In the genomic region with DNA sequence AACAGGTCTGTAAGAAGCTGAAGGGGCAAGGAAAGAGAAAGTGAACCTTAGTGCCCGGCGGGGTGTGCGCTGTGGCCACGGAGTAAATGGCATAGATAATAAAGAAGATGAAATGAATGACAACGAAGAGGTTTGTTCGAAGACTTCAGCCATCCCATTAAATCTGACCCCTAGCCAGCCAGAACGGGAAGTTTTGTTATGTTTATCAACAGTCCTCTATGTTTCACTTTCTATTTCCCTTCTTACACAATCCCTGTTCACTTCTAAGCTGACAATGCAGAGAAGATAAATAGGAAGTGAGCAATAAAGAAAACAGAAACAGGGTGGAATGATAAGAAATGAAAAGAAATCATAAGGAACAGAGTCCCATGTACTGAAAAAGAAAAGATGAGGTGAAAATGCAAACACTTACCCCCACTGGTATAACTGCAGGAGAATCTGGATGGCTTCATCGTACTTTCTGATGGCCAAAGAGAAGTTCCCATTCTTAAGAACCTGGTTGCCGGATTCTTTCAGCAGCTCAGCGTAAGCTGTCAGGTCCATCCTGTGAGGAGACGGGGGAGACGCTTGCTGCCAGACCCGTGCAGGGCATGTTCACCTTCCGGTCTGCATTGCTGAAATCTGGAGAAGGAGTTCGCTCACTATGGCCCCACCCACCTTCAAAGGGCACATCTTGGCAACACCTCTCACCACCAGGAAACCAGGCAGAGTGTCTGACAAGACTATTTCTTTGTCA, we compare ENCODE assay signal across 8 cellular contexts. TPM values are rescaled to one million over a fixed set of nuclear protein-coding genes. Genes with fewer than 3 reads are reported as not detected.
A peak's percentile ranks its signal among the peaks of the same experiment; 100 is the strongest.
DNase-seq lines count a peak whose midpoint lies in the region; ATAC-seq, FAIRE-seq and TF ChIP-seq lines count a peak whose summit lies in the region.

No MANE protein-coding gene starts in this region.

- H3K27me3 Mint-ChIP-seq in IgD-negative memory B cell, result no peaks in the 10 kb centered on the region
- H3K27me3 Mint-ChIP-seq in activated B cell treated with CpG ODN at 0.5 μM for 24 hours, result no peaks in the 10 kb centered on the region

- H3K4me1 ChIP-seq in right lobe of liver, result peaks cover 0 to 21% (median 2%) of the 10 kb centered on the region in 4 donors

- no peaks in the 10 kb centered on the region for H3K9me3 Mint-ChIP-seq in IgD-negative memory B cell
- H3K9me3 Mint-ChIP-seq in activated B cell treated with CpG ODN at 0.5 μM for 24 hours, result no peaks in the 10 kb centered on the region

- DNase-seq in activated B cell treated with CpG ODN at 0.5 μM for 24 hours, result no peak
- DNase-seq in bronchial epithelial cell (ENCODE audit: low read depth), result peak; percentile 70
- peak; percentile 53 to 76 (median 75) for DNase-seq in right lobe of liver
- peak; percentile 28 to 31 for DNase-seq in stimulated activated CD8-positive, alpha-beta memory T cell treated with anti-CD3 and anti-CD28 coated beads, Interleukin-2, amount 100 ng/mL, for 48 hours (ENCODE audit: low read depth in 2 of 2)
- no peak for DNase-seq in NCI-H526 (lab: John Stamatoyannopoulos, UW)
- no peak for DNase-seq in NCI-H510A (lab: John Stamatoyannopoulos, UW)

- H3K4me3 ChIP-seq in bronchial epithelial cell (ENCODE audit: low read depth, low read length) (peak overlapping the region; percentile 21), right lobe of liver (peak overlapping the region; percentile 44 to 67 (median 65))

- H3K27me3 ChIP-seq in bronchial epithelial cell (ENCODE audit: control insufficient read depth, insufficient read depth, low read length) (no peaks in the 10 kb centered on the region), right lobe of liver (no peaks in the 10 kb centered on the region)

- WGBS in right lobe of liver (ENCODE audit: insufficient coverage, low coverage, low lambda C conversion rate, missing lambda C conversion rate), result under 1% methylated on average over 15 of the region's 15 CpGs

- no peak for TF ChIP-seq POLR2A in right lobe of liver (IDR thresholded peaks at IDR 0.05)

- ATAC-seq in GM18867 (IDR thresholded peaks at IDR 0.05; ENCODE audit: unreplicated experiment), result peak; percentile 32
- ATAC-seq in activated B cell treated with CpG ODN at 0.5 μM for 24 hours (ENCODE audit: low read depth), result peak; percentile 37
- peak; percentile 78 to 84 (median 82) for ATAC-seq in right lobe of liver

- no peaks in the 10 kb centered on the region for H3K36me3 ChIP-seq in bronchial epithelial cell (ENCODE audit: control insufficient read depth, insufficient read depth, low read length)
- peaks cover 0 to 2% (median 0%) of the 10 kb centered on the region in 4 donors for H3K36me3 ChIP-seq in right lobe of liver

- peaks cover 4% of the 10 kb centered on the region for H3K36me3 Mint-ChIP-seq in IgD-negative memory B cell
- H3K36me3 Mint-ChIP-seq in activated B cell treated with CpG ODN at 0.5 μM for 24 hours (ENCODE audit: low read depth), result peaks cover 18% of the 10 kb centered on the region

- H3K9me3 ChIP-seq in right lobe of liver, result no peaks in the 10 kb centered on the region

- CTCF ChIA-PET in activated B cell treated with CpG ODN at 0.5 μM for 24 hours (lab: Charles Lee), result interaction anchor here (0.8 to 9.8 kb wide), 4 partner anchors 13 to 50 kb away, joined by 3 to 71 read pairs (median 5); no protein-coding TSS in a partner anchor

- peak overlapping the region; percentile 93 to 97 (median 96) for H3K4me3 Mint-ChIP-seq in IgD-negative memory B cell
- H3K4me3 Mint-ChIP-seq in activated B cell treated with CpG ODN at 0.5 μM for 24 hours, result peak overlapping the region; percentile 93

- POLR2A ChIA-PET in activated B cell treated with CpG ODN at 0.5 μM for 24 hours (lab: Charles Lee), result interaction anchor here (0.6 to 11.4 kb wide), 9 partner anchors 10 to 85 kb away, joined by 4 to 185 read pairs (median 9); partner anchors contain the start of genes EPM2AIP1, MLH1 and TRANK1

- FAIRE-seq in bronchial epithelial cell (lab: Jason Lieb, UNC), result no peak

- H3K27ac ChIP-seq in right lobe of liver, result peak overlapping the region; percentile 87 to 94 (median 88)

- H3K27ac Mint-ChIP-seq in IgD-negative memory B cell (peak overlapping the region; percentile 74 to 97 (median 92)), activated B cell treated with CpG ODN at 0.5 μM for 24 hours (peak overlapping the region; percentile 94)

- TF ChIP-seq CTCF in activated B cell treated with CpG ODN at 0.5 μM for 24 hours (IDR thresholded peaks at IDR 0.05), result no peak
- no peak for TF ChIP-seq CTCF in bronchial epithelial cell (IDR thresholded peaks at IDR 0.05; ENCODE audit: insufficient read depth, low read length, severe bottlenecking)
- no peak for TF ChIP-seq CTCF in right lobe of liver (IDR thresholded peaks at IDR 0.05)

- peaks cover 38 to 60% (median 42%) of the 10 kb centered on the region in 3 donors for H3K4me1 Mint-ChIP-seq in IgD-negative memory B cell
- H3K4me1 Mint-ChIP-seq in activated B cell treated with CpG ODN at 0.5 μM for 24 hours, result peaks cover 80% of the 10 kb centered on the region

- intact Hi-C loops in activated B cell treated with CpG ODN at 0.5 μM for 24 hours (cut with micrococcal nuclease), result no loop called here
- intact Hi-C loops in right lobe of liver (cut with DNase I), result no loop called here

RNA-seq across cellular contexts. Expression of gene TRANK1, which starts 36.8 kb away (rescaled TPM):
- 27.7 TPM for polyA plus RNA-seq in IgD-negative memory B cell
- total RNA-seq in activated B cell treated with CpG ODN at 0.5 μM for 24 hours, result 109 and 135 TPM in 2 replicates
- total RNA-seq in bronchial epithelial cell, result 0.53 and 1.0 TPM in 2 replicates
- total RNA-seq in right lobe of liver, result 10 to 100 TPM in 5 of 6 experiments, 1 to 10 TPM in 1; 8.8 to 33.9 (median 19.6) TPM

Comparison
In these comparisons a context has a peak if more than half of its experiments do, and no peak if none do; other contexts are left out.
1. ATAC-seq: peak in every context shown above with its lines; median percentile 82 in right lobe of liver; 37 in activated B cell treated with CpG ODN at 0.5 μM for 24 hours; 32 in GM18867.
2. DNase-seq: peak in bronchial epithelial cell (single experiment), right lobe of liver (3 of 3) and stimulated activated CD8-positive, alpha-beta memory T cell treated with anti-CD3 and anti-CD28 coated beads, Interleukin-2, amount 100 ng/mL, for 48 hours (2 of 2); none in activated B cell treated with CpG ODN at 0.5 μM for 24 hours (single experiment), NCI-H526 (0 of 2) and NCI-H510A (single experiment).